Comparison of ENCODE assay signal across 9 cellular contexts in genomic region chr20:50136822-50137599, GRCh38. TPM values are rescaled to one million over a fixed set of nuclear protein-coding genes. Genes with fewer than 3 reads are reported as not detected.
A peak's percentile ranks its signal among the peaks of the same experiment; 100 is the strongest.
DNase-seq lines count a peak whose midpoint lies in the region; ATAC-seq and TF ChIP-seq lines count a peak whose summit lies in the region.
"Had no signal": no experiment of that assay in that cellular context is flagged by ENCODE, and none has a peak within 500 bp of the region (broad histone marks: within the 10 kb centered on the region; RNA-seq: fewer than 3 reads in every experiment).

No MANE protein-coding gene starts in this region.

- DNase-seq in stimulated activated CD4-positive, alpha-beta T cell treated with anti-CD3 and anti-CD28 coated beads, Interleukin-15, amount 100 ng/mL, for 24 hours: peak; percentile 26
- DNase-seq in stimulated activated CD4-positive, alpha-beta T cell treated with anti-CD3 and anti-CD28 coated beads, Interleukin-4, amount 100 ng/mL, for 24 hours: no peak
- no peak for DNase-seq in brain microvascular endothelial cell
- DNase-seq in mucosa of descending colon: no peak
- DNase-seq in vagina (ENCODE audit: extremely low spot score in 2 of 2): no peak
- DNase-seq in activated gamma-delta T cell (lab: John Stamatoyannopoulos, UW): no peak
- DNase-seq in NCI-H128 (lab: John Stamatoyannopoulos, UW; ENCODE audit: unreplicated experiment): no peak
- DNase-seq: CD4-positive, alpha-beta memory T cell had no signal

- in situ Hi-C loops in brain microvascular endothelial cell (cut with HindIII; ENCODE audit: low pct_ligation_motif_present, low sequenced_read_pairs): no loop called here

- no peaks in the 10 kb centered on the region for H3K27me3 Mint-ChIP-seq in stimulated activated memory B cell treated with anti-CD40 and anti-IgM and Interleukin-4, amounts not matched to agents 10 μg/mL and 1 μg/mL and 100 μg/mL, for 72 hours
- H3K27me3 Mint-ChIP-seq: CD4-positive, alpha-beta memory T cell had no signal

- intact Hi-C loops in mucosa of descending colon (cut with DNase I, micrococcal nuclease) (no loop called here), vagina (cut with DNase I) (no loop called here)

- TF ChIP-seq CTCF in brain microvascular endothelial cell (IDR thresholded peaks at IDR 0.05; ENCODE audit: low read depth, low read length, missing control alignments) (no peak), mucosa of descending colon (IDR thresholded peaks at IDR 0.05) (no peak), vagina (IDR thresholded peaks at IDR 0.05) (no peak)

- H3K27me3 ChIP-seq in brain microvascular endothelial cell (replicated peaks) (no peaks in the 10 kb centered on the region), vagina (no peaks in the 10 kb centered on the region)

- no peak for TF ChIP-seq POLR2A in vagina (IDR thresholded peaks at IDR 0.05)

- no peak overlapping the region for H3K4me3 ChIP-seq in brain microvascular endothelial cell (ENCODE audit: low read depth, low read length)
- H3K4me3 ChIP-seq in mucosa of descending colon: no peak overlapping the region
- H3K4me3 ChIP-seq in vagina: no peak overlapping the region

- no peaks in the 10 kb centered on the region for H3K9me3 Mint-ChIP-seq in stimulated activated memory B cell treated with anti-CD40 and anti-IgM and Interleukin-4, amounts not matched to agents 10 μg/mL and 1 μg/mL and 100 μg/mL, for 72 hours
- H3K9me3 Mint-ChIP-seq: CD4-positive, alpha-beta memory T cell had no signal

- H3K4me1 ChIP-seq in mucosa of descending colon (ENCODE audit: low read depth) (no peaks in the 10 kb centered on the region), vagina (peaks cover 46% of the 10 kb centered on the region)

- peak overlapping the region; percentile 48 for H3K27ac ChIP-seq in brain microvascular endothelial cell
- peak overlapping the region; percentile 62 for H3K27ac ChIP-seq in vagina

- no peak overlapping the region for H3K27ac Mint-ChIP-seq in stimulated activated memory B cell treated with anti-CD40 and anti-IgM and Interleukin-4, amounts not matched to agents 10 μg/mL and 1 μg/mL and 100 μg/mL, for 72 hours

- H3K9me3 ChIP-seq in mucosa of descending colon (no peaks in the 10 kb centered on the region), vagina (no peaks in the 10 kb centered on the region)

- H3K36me3 ChIP-seq in brain microvascular endothelial cell (replicated peaks): peaks cover 34% of the 10 kb centered on the region
- no peaks in the 10 kb centered on the region for H3K36me3 ChIP-seq in mucosa of descending colon (ENCODE audit: low read depth)
- peaks cover 0 to 15% of the 10 kb centered on the region in 2 donors for H3K36me3 ChIP-seq in vagina

- peaks cover 53% of the 10 kb centered on the region for H3K36me3 Mint-ChIP-seq in stimulated activated memory B cell treated with anti-CD40 and anti-IgM and Interleukin-4, amounts not matched to agents 10 μg/mL and 1 μg/mL and 100 μg/mL, for 72 hours

- ATAC-seq in mucosa of descending colon: peak; percentile 45
- ATAC-seq in stimulated activated memory B cell treated with anti-CD40 and anti-IgM and Interleukin-4, amounts not matched to agents 10 μg/mL and 1 μg/mL and 100 μg/mL, for 72 hours: no peak

- H3K4me3 Mint-ChIP-seq in stimulated activated memory B cell treated with anti-CD40 and anti-IgM and Interleukin-4, amounts not matched to agents 10 μg/mL and 1 μg/mL and 100 μg/mL, for 72 hours: no peak overlapping the region
- H3K4me3 Mint-ChIP-seq: CD4-positive, alpha-beta memory T cell had no signal

- peaks cover 20% of the 10 kb centered on the region for H3K4me1 Mint-ChIP-seq in stimulated activated memory B cell treated with anti-CD40 and anti-IgM and Interleukin-4, amounts not matched to agents 10 μg/mL and 1 μg/mL and 100 μg/mL, for 72 hours

RNA-seq across cellular contexts. Expression of gene PEDS1, which starts 16.5 kb away (rescaled TPM):
- 10 to 100 TPM; 21.2 to 34.3 (median 23.3) TPM for total RNA-seq in mucosa of descending colon
- total RNA-seq in vagina: 25.5 TPM

RNA-seq across cellular contexts. Expression of gene UBE2V1, which starts 24.1 kb away (rescaled TPM):
- total RNA-seq in mucosa of descending colon: 10 to 100 TPM; 90.1 to 94.4 (median 94.1) TPM
- total RNA-seq in vagina: 74.2 TPM

RNA-seq across cellular contexts. Expression of gene CEBPB, which starts 53.6 kb away (rescaled TPM):
- total RNA-seq in mucosa of descending colon (10 to 100 TPM; 20.2 to 86.7 (median 41.3) TPM), vagina (264 TPM)
